In the genomic region with DNA sequence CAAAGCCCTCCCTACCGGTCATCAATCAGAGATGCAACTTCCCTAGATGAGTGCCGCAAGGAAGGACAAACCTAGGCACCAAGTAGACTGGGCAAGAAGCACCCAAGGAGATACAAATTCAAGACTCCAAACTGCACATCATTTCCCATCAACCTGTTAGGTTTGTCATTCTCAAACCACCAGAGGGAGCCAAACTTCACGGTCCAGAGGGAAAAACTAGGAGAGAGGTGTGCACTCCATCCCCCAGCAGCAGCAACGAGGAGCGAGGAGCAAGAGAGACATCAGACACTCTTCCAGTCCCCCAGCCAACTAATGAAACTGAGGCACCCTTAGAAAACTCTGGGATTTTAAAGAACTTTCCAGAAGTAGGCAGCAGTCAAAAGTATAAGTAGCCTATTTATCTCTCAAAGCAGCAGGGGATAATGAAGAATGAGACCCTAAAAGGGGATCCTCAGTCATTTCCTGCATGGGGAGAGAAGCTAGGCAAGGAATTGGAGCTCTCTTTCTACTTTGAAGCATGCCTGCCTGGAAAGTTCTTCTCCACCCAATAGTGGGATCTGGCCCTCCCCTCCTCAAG, we compare ENCODE assay signal across 8 cellular contexts. TPM values are rescaled to one million over a fixed set of nuclear protein-coding genes. Genes with fewer than 3 reads are reported as not detected.
DNase-seq lines count a peak whose midpoint lies in the region; ATAC-seq and TF ChIP-seq lines count a peak whose summit lies in the region.

No MANE protein-coding gene starts in this region.

- H3K4me3 ChIP-seq in HL-60 (replicated peaks; ENCODE audit: insufficient read depth, low read length) (no peak overlapping the region), epithelial cell of esophagus (ENCODE audit: low read length) (no peak overlapping the region)

- TF ChIP-seq CTCF in HL-60 (IDR thresholded peaks at IDR 0.05; ENCODE audit: insufficient read depth, low read length) (peak; percentile 49), epithelial cell of esophagus (IDR thresholded peaks at IDR 0.05; ENCODE audit: insufficient read depth, low read depth, low read length, missing control alignments) (peak; percentile 89)

- DNase-seq in GDM1 (lab: John Stamatoyannopoulos, UW) (peak; percentile 46), HL-60 (ENCODE audit: low read depth in 1 of 2, low spot score in 1 of 2) (peak; percentile 21 to 54), NCI-H774 (lab: John Stamatoyannopoulos, UW) (peak; percentile 83), epithelial cell of esophagus (ENCODE audit: low read depth) (peak; percentile 80), naive B cell (peak; percentile 38), superior temporal gyrus (ENCODE audit: extremely low spot score) (peak; percentile 72)
- DNase-seq in activated CD8-positive, alpha-beta memory T cell treated with anti-CD3 and anti-CD28 coated beads for 24 hours: peak; percentile 73

- no peaks in the 10 kb centered on the region for H3K9me3 Mint-ChIP-seq in naive B cell

- H3K27me3 ChIP-seq in HL-60 (ENCODE audit: insufficient read depth, poor library complexity, severe bottlenecking): no peaks in the 10 kb centered on the region

- H3K27ac ChIP-seq in HL-60 (replicated peaks): no peak overlapping the region

- peaks cover 0 to under 1% of the 10 kb centered on the region in 2 donors for H3K36me3 Mint-ChIP-seq in naive B cell

- H3K4me1 Mint-ChIP-seq in naive B cell: peaks cover 13 to 27% (median 25%) of the 10 kb centered on the region in 3 donors

- H3K27me3 Mint-ChIP-seq in naive B cell: peaks cover 0 to 13% (median 5%) of the 10 kb centered on the region in 3 donors

- ATAC-seq in naive B cell (ENCODE audit: low read depth in 2 of 2): peak; percentile 45 to 68
- ATAC-seq in HG02678 (IDR thresholded peaks at IDR 0.05; ENCODE audit: unreplicated experiment): no peak

- peak overlapping the region in 3 of 6 donors; percentile 11 to 67 (median 55) for H3K27ac Mint-ChIP-seq in naive B cell

- H3K4me3 Mint-ChIP-seq in naive B cell: no peak overlapping the region

RNA-seq across cellular contexts. Expression of a gene that starts 37.0 kb away (rescaled TPM):
- polyA plus RNA-seq in naive B cell (ENCODE audit: low read depth in 6 of 6): 1 to 10 TPM in 5 of 6 donors, under 1 TPM in 1; 0.96 to 4.4 (median 1.9) TPM

RNA-seq across cellular contexts. Expression of a gene that starts 52.2 kb away (rescaled TPM):
- 100 to 1,000 TPM; 152 to 207 (median 177) TPM for polyA plus RNA-seq in naive B cell (ENCODE audit: low read depth in 6 of 6)
